Comparison of ENCODE assay signal across 8 cellular contexts in the genomic region with DNA sequence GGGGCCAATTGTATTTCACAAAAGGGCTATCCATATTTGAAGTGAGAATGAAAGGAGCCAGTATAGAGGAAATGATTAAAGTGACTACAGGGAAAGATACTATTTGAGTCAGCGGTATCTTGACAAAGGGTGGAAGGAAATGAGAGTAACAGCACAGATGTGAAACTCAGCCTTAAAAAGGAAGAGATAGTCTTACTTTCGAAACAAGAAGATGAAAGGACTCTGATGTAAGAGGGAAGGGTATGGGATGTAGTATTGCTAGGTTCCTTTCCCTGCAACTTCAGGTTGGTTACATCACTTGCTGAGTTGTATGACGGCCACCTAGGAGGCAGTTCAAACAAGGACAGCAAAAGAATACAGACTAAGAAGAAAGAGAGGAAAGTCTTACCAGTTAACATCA. TPM values are rescaled to one million over a fixed set of nuclear protein-coding genes. Genes with fewer than 3 reads are reported as not detected.
DNase-seq lines count a peak whose midpoint lies in the region; ATAC-seq lines count a peak whose summit lies in the region.

No MANE protein-coding gene starts in this region.

- H3K27ac ChIP-seq in BLaER1 treated with 17β-estradiol and CSF1 and Interleukin-3, amounts not matched to agents 10 nM and 100 nM: peak overlapping the region; percentile 26 to 80 (median 73); a peak in 21 of 22 replicates

- no peaks in the 10 kb centered on the region for H3K27me3 ChIP-seq in BLaER1 treated with 17β-estradiol and CSF1 and Interleukin-3, amounts not matched to agents 10 nM and 100 nM

- ATAC-seq in GM19395 (IDR thresholded peaks at IDR 0.05; ENCODE audit: unreplicated experiment): peak; percentile 99
- ATAC-seq in HG03175 (IDR thresholded peaks at IDR 0.05; ENCODE audit: unreplicated experiment): peak; percentile 99

- H4K20me1 ChIP-seq in BLaER1 treated with 17β-estradiol and CSF1 and Interleukin-3, amounts not matched to agents 10 nM and 100 nM: no peaks in the 10 kb centered on the region

- H3K4me3 Mint-ChIP-seq in activated CD4-positive, alpha-beta memory T cell treated with anti-CD3 and anti-CD28 coated beads, Interleukin-2, amount 10 ng/mL, durations not matched to agents 7 days and 5 days: peak overlapping the region; percentile 58

- peaks cover 22 to 51% (median 41%) of the 10 kb centered on the region in 10 experiments for H3K4me1 ChIP-seq in BLaER1 treated with 17β-estradiol and CSF1 and Interleukin-3, amounts not matched to agents 10 nM and 100 nM

- CTCF ChIA-PET in activated CD4-positive, alpha-beta memory T cell treated with anti-CD3 and anti-CD28 coated beads, Interleukin-2, amount 10 ng/mL, durations not matched to agents 7 days and 5 days (lab: Charles Lee): interaction anchor here (1.1 kb wide), 1 partner anchor 14 kb away, joined by 4 read pairs; a partner anchor contains a TSS

- peaks cover 13 to 64% (median 39%) of the 10 kb centered on the region in 11 experiments for H3K36me3 ChIP-seq in BLaER1 treated with 17β-estradiol and CSF1 and Interleukin-3, amounts not matched to agents 10 nM and 100 nM

- peaks cover 30% of the 10 kb centered on the region for H3K36me3 Mint-ChIP-seq in activated CD4-positive, alpha-beta memory T cell treated with anti-CD3 and anti-CD28 coated beads, Interleukin-2, amount 10 ng/mL, durations not matched to agents 7 days and 5 days (ENCODE audit: low read depth)

- peaks cover 37% of the 10 kb centered on the region for H3K4me1 Mint-ChIP-seq in activated CD4-positive, alpha-beta memory T cell treated with anti-CD3 and anti-CD28 coated beads, Interleukin-2, amount 10 ng/mL, durations not matched to agents 7 days and 5 days

- H3K9me3 ChIP-seq in BLaER1 treated with 17β-estradiol and CSF1 and Interleukin-3, amounts not matched to agents 10 nM and 100 nM (replicated peaks in 1 of 11): peaks cover 0 to 5% (median 0%) of the 10 kb centered on the region in 11 experiments; a peak in 1 of 22 replicates

- peak overlapping the region; percentile 82 for H3K27ac Mint-ChIP-seq in activated CD4-positive, alpha-beta memory T cell treated with anti-CD3 and anti-CD28 coated beads, Interleukin-2, amount 10 ng/mL, durations not matched to agents 7 days and 5 days

- DNase-seq in activated CD4-positive, alpha-beta memory T cell treated with anti-CD3 and anti-CD28 coated beads, Interleukin-2, amount 10 ng/mL, durations not matched to agents 7 days and 5 days: peak; percentile 26
- DNase-seq in pulmonary artery endothelial cell (ENCODE audit: low read depth, low spot score) (peak; percentile 86), dedifferentiated amniotic fluid mesenchymal stem cell (ENCODE audit: extremely low spot score) (no peak), NCI-H526 treated with DMSO at 0.1 percent for 48 hours (lab: John Stamatoyannopoulos, UW) (no peak), NCI-H2171 (lab: John Stamatoyannopoulos, UW) (no peak)

- H3K4me3 ChIP-seq in BLaER1 treated with 17β-estradiol and CSF1 and Interleukin-3, amounts not matched to agents 10 nM and 100 nM: peak overlapping the region in 4 of 10 experiments; percentile 13 to 34 (median 22); a peak in 5 of 20 replicates

- peak overlapping the region; percentile 56 to 78 (median 73) for H3K4me2 ChIP-seq in BLaER1 treated with 17β-estradiol and CSF1 and Interleukin-3, amounts not matched to agents 10 nM and 100 nM

- H3K9ac ChIP-seq in BLaER1 treated with 17β-estradiol and CSF1 and Interleukin-3, amounts not matched to agents 10 nM and 100 nM: peak overlapping the region in 7 of 11 experiments; percentile 1 to 66 (median 42); a peak in 8 of 22 replicates

- POLR2A ChIA-PET in activated CD4-positive, alpha-beta memory T cell treated with anti-CD3 and anti-CD28 coated beads, Interleukin-2, amount 10 ng/mL, durations not matched to agents 7 days and 5 days (lab: Charles Lee): interaction anchor here (1.5 to 3.7 kb wide), 2 partner anchors 14 to 103 kb away, joined by 3 to 16 read pairs; a partner anchor contains a TSS

- H3K27me3 Mint-ChIP-seq in activated CD4-positive, alpha-beta memory T cell treated with anti-CD3 and anti-CD28 coated beads, Interleukin-2, amount 10 ng/mL, durations not matched to agents 7 days and 5 days: no peaks in the 10 kb centered on the region

- H3K9me3 Mint-ChIP-seq in activated CD4-positive, alpha-beta memory T cell treated with anti-CD3 and anti-CD28 coated beads, Interleukin-2, amount 10 ng/mL, durations not matched to agents 7 days and 5 days: no peaks in the 10 kb centered on the region

RNA-seq across cellular contexts. Expression of a gene that starts 13.7 kb away (rescaled TPM):
- total RNA-seq in activated CD4-positive, alpha-beta memory T cell treated with anti-CD3 and anti-CD28 coated beads, Interleukin-2, amount 10 ng/mL, durations not matched to agents 7 days and 5 days: 10 to 100 TPM; 32.2 to 40.1 TPM
- 50.8 and 52.0 TPM in 2 replicates for total RNA-seq in pulmonary artery endothelial cell

RNA-seq across cellular contexts. Expression of a gene that starts 14.9 kb away (rescaled TPM):
- total RNA-seq in activated CD4-positive, alpha-beta memory T cell treated with anti-CD3 and anti-CD28 coated beads, Interleukin-2, amount 10 ng/mL, durations not matched to agents 7 days and 5 days: 1 to 10 TPM; 6.9 to 7.0 TPM
- 10.3 and 11.0 TPM in 2 replicates for total RNA-seq in pulmonary artery endothelial cell

RNA-seq across cellular contexts. Expression of a gene that starts 52.2 kb away (rescaled TPM):
- total RNA-seq in activated CD4-positive, alpha-beta memory T cell treated with anti-CD3 and anti-CD28 coated beads, Interleukin-2, amount 10 ng/mL, durations not matched to agents 7 days and 5 days: 10 to 100 TPM; 10.9 to 13.2 TPM
- total RNA-seq in pulmonary artery endothelial cell: 10.3 and 12.8 TPM in 2 replicates

Comparison
In these comparisons a context has a peak if more than half of its experiments do, and no peak if none do; other contexts are left out.
1. DNase-seq: peak in activated CD4-positive, alpha-beta memory T cell treated with anti-CD3 and anti-CD28 coated beads, Interleukin-2, amount 10 ng/mL, durations not matched to agents 7 days and 5 days (single experiment) and pulmonary artery endothelial cell (single experiment); none in dedifferentiated amniotic fluid mesenchymal stem cell (single experiment), NCI-H526 treated with DMSO at 0.1 percent for 48 hours (single experiment) and NCI-H2171 (single experiment).